ENCODE assay signal across 8 cellular contexts in genomic region chr16:89410794-89411309, GRCh38.
A peak's percentile ranks its signal among the peaks of the same experiment; 100 is the strongest.
DNase-seq lines count a peak whose midpoint lies in the region; ATAC-seq and TF ChIP-seq lines count a peak whose summit lies in the region.

No MANE protein-coding gene starts in this region.

- no peak for DNase-seq in activated CD8-positive, alpha-beta memory T cell treated with anti-CD3 and anti-CD28 coated beads, Interleukin-2, amount 10 ng/mL, durations not matched to agents 7 days and 5 days
- no peak for DNase-seq in activated CD8-positive, alpha-beta memory T cell treated with anti-CD3 and anti-CD28 coated beads, Interleukin-2, amount 50 U/mL, for 4 hours
- peak; percentile 54 for DNase-seq in activated CD8-positive, alpha-beta T cell treated with anti-CD3 and anti-CD28 coated beads for 36 hours
- DNase-seq in foreskin fibroblast (peak; percentile 88 to 94), posterior vena cava (ENCODE audit: low spot score) (peak; percentile 87)

- H3K4me3 Mint-ChIP-seq in activated CD8-positive, alpha-beta memory T cell treated with anti-CD3 and anti-CD28 coated beads, Interleukin-2, amount 10 ng/mL, durations not matched to agents 7 days and 5 days: peak overlapping the region; percentile 7
- no peak overlapping the region for H3K4me3 Mint-ChIP-seq in activated CD8-positive, alpha-beta T cell treated with anti-CD3 and anti-CD28 coated beads for 36 hours

- no peak for TF ChIP-seq CTCF in activated CD8-positive, alpha-beta T cell treated with anti-CD3 and anti-CD28 coated beads for 36 hours (IDR thresholded peaks at IDR 0.05)
- TF ChIP-seq CTCF in foreskin fibroblast (IDR thresholded peaks at IDR 0.05; ENCODE audit: low read depth, low read length): no peak

- intact Hi-C loops in activated CD8-positive, alpha-beta T cell treated with anti-CD3 and anti-CD28 coated beads for 36 hours (cut with micrococcal nuclease): no loop called here
- intact Hi-C loops in posterior vena cava (cut with DNase I): loop anchor here in 1 of 2 donors (5.0 kb wide), 1 partner anchor 76 kb away; no protein-coding TSS in a partner anchor

- no peak overlapping the region for H3K4me3 ChIP-seq in foreskin fibroblast (ENCODE audit: low read depth in 1 of 2, low read length in 2 of 2)

- no peaks in the 10 kb centered on the region for H3K27me3 Mint-ChIP-seq in activated CD8-positive, alpha-beta memory T cell treated with anti-CD3 and anti-CD28 coated beads, Interleukin-2, amount 10 ng/mL, durations not matched to agents 7 days and 5 days
- no peaks in the 10 kb centered on the region for H3K27me3 Mint-ChIP-seq in activated CD8-positive, alpha-beta T cell treated with anti-CD3 and anti-CD28 coated beads for 36 hours

- POLR2A ChIA-PET in activated CD8-positive, alpha-beta T cell treated with anti-CD3 and anti-CD28 coated beads for 36 hours (lab: Charles Lee): interaction anchor here (0.6 to 2.1 kb wide), 11 partner anchors 10 to 152 kb away, joined by 3 to 8 read pairs (median 4); no protein-coding TSS in a partner anchor

- peak; percentile 24 for ATAC-seq in activated CD8-positive, alpha-beta memory T cell treated with anti-CD3 and anti-CD28 coated beads, Interleukin-2, amount 10 ng/mL, durations not matched to agents 7 days and 5 days
- ATAC-seq in activated CD8-positive, alpha-beta T cell treated with anti-CD3 and anti-CD28 coated beads for 36 hours: peak; percentile 34
- ATAC-seq in HG03280 (IDR thresholded peaks at IDR 0.05; ENCODE audit: unreplicated experiment) (no peak), GM21717 (IDR thresholded peaks at IDR 0.05; ENCODE audit: unreplicated experiment) (no peak), HG03432 (IDR thresholded peaks at IDR 0.05; ENCODE audit: unreplicated experiment) (no peak)

- peak overlapping the region; percentile 83 for H3K27ac Mint-ChIP-seq in activated CD8-positive, alpha-beta memory T cell treated with anti-CD3 and anti-CD28 coated beads, Interleukin-2, amount 10 ng/mL, durations not matched to agents 7 days and 5 days
- peak overlapping the region; percentile 32 for H3K27ac Mint-ChIP-seq in activated CD8-positive, alpha-beta T cell treated with anti-CD3 and anti-CD28 coated beads for 36 hours

- peaks cover 10% of the 10 kb centered on the region for H3K36me3 Mint-ChIP-seq in activated CD8-positive, alpha-beta memory T cell treated with anti-CD3 and anti-CD28 coated beads, Interleukin-2, amount 10 ng/mL, durations not matched to agents 7 days and 5 days
- peaks cover 2% of the 10 kb centered on the region for H3K36me3 Mint-ChIP-seq in activated CD8-positive, alpha-beta T cell treated with anti-CD3 and anti-CD28 coated beads for 36 hours (ENCODE audit: low read depth)

- CTCF ChIA-PET in activated CD8-positive, alpha-beta memory T cell treated with anti-CD3 and anti-CD28 coated beads, Interleukin-2, amount 10 ng/mL, durations not matched to agents 7 days and 5 days (lab: Charles Lee): interaction anchor here (1.4 to 1.6 kb wide), 2 partner anchors 50 to 68 kb away, joined by 3 to 4 read pairs; no protein-coding TSS in a partner anchor
- CTCF ChIA-PET in activated CD8-positive, alpha-beta T cell treated with anti-CD3 and anti-CD28 coated beads for 36 hours (lab: Charles Lee): interaction anchor here (1.0 to 1.5 kb wide), 5 partner anchors 9 to 56 kb away, joined by 3 to 6 read pairs (median 3); no protein-coding TSS in a partner anchor

- H3K4me1 Mint-ChIP-seq in activated CD8-positive, alpha-beta memory T cell treated with anti-CD3 and anti-CD28 coated beads, Interleukin-2, amount 10 ng/mL, durations not matched to agents 7 days and 5 days: peaks cover 82% of the 10 kb centered on the region
- peaks cover 80% of the 10 kb centered on the region for H3K4me1 Mint-ChIP-seq in activated CD8-positive, alpha-beta T cell treated with anti-CD3 and anti-CD28 coated beads for 36 hours (ENCODE audit: low read depth)

- no peaks in the 10 kb centered on the region for H3K9me3 Mint-ChIP-seq in activated CD8-positive, alpha-beta memory T cell treated with anti-CD3 and anti-CD28 coated beads, Interleukin-2, amount 10 ng/mL, durations not matched to agents 7 days and 5 days (ENCODE audit: low read depth)
- H3K9me3 Mint-ChIP-seq in activated CD8-positive, alpha-beta T cell treated with anti-CD3 and anti-CD28 coated beads for 36 hours: no peaks in the 10 kb centered on the region

Comparison
In these comparisons a context has a peak if more than half of its experiments do, and no peak if none do; other contexts are left out.
1. ATAC-seq: peak in activated CD8-positive, alpha-beta memory T cell treated with anti-CD3 and anti-CD28 coated beads, Interleukin-2, amount 10 ng/mL, durations not matched to agents 7 days and 5 days (single experiment) and activated CD8-positive, alpha-beta T cell treated with anti-CD3 and anti-CD28 coated beads for 36 hours (single experiment); none in HG03280 (single experiment), GM21717 (single experiment) and HG03432 (single experiment).
2. DNase-seq: peak in activated CD8-positive, alpha-beta T cell treated with anti-CD3 and anti-CD28 coated beads for 36 hours (single experiment), foreskin fibroblast (2 of 2) and posterior vena cava (single experiment); none in activated CD8-positive, alpha-beta memory T cell treated with anti-CD3 and anti-CD28 coated beads, Interleukin-2, amount 10 ng/mL, durations not matched to agents 7 days and 5 days (single experiment) and activated CD8-positive, alpha-beta memory T cell treated with anti-CD3 and anti-CD28 coated beads, Interleukin-2, amount 50 U/mL, for 4 hours (single experiment).